Comparison of ENCODE assay signal across 14 cellular contexts in the genomic region with DNA sequence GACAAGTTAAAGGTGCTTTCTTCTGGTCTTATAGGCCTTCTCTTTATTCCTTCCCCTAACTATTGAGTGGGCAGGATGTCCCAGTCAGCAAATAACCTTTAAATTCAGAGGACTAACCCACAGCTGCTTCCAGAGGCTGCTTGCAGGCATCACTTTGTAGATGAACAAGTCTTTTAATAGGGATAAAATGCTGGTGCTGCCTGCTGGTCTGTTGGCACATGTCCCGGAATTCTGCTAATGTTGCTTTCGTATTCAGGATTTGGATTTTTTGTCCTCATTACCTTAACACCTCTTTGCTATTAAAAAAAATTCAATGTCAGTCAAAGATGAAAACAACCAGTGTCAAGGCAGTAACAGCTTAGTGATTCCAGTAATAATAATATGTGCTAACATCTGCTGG.
DNase-seq lines count a peak whose midpoint lies in the region; ATAC-seq lines count a peak whose summit lies in the region.
"Had no signal": no experiment of that assay in that cellular context is flagged by ENCODE, and none has a peak within 500 bp of the region (broad histone marks: within the 10 kb centered on the region; RNA-seq: fewer than 3 reads in every experiment).

No MANE protein-coding gene starts in this region.

- no peaks in the 10 kb centered on the region for H3K27me3 ChIP-seq in right cardiac atrium (ENCODE audit: control insufficient read depth, insufficient read depth)
- H3K27me3 ChIP-seq: BLaER1 treated with 17β-estradiol and CSF1 and Interleukin-3, amounts not matched to agents 10 nM and 100 nM; ovary had no signal

- intact Hi-C loops in right cardiac atrium (cut with DNase I) = no loop called here

- no peak overlapping the region for H3K4me3 ChIP-seq in right cardiac atrium (ENCODE audit: low read length)
- H3K4me3 ChIP-seq: BLaER1 treated with 17β-estradiol and CSF1 and Interleukin-3, amounts not matched to agents 10 nM and 100 nM; ovary had no signal

- WGBS in right cardiac atrium = 7% methylated on average over 2 of the region's 2 CpGs

- peaks cover 3% of the 10 kb centered on the region for H3K4me1 ChIP-seq in right cardiac atrium (ENCODE audit: control insufficient read depth, insufficient read depth, low read length)
- H3K4me1 ChIP-seq: BLaER1 treated with 17β-estradiol and CSF1 and Interleukin-3, amounts not matched to agents 10 nM and 100 nM had no signal

- H3K27ac ChIP-seq in right cardiac atrium (ENCODE audit: low read length) = no peak overlapping the region
- H3K27ac ChIP-seq: BLaER1 treated with 17β-estradiol and CSF1 and Interleukin-3, amounts not matched to agents 10 nM and 100 nM; ovary had no signal

- DNase-seq in COLO829 (ENCODE audit: low spot score) = peak; percentile 17
- peak; percentile 72 for DNase-seq in NCI-H146 (lab: John Stamatoyannopoulos, UW)
- DNase-seq in SHP77 treated with DMSO at 0.1 percent for 48 hours (lab: John Stamatoyannopoulos, UW) = peak; percentile 73
- peak; percentile 22 for DNase-seq in medulla oblongata (ENCODE audit: extremely low spot score)
- no peak for DNase-seq in RKO (ENCODE audit: low spot score)
- DNase-seq in mucosa of gallbladder (ENCODE audit: low spot score) = no peak
- DNase-seq in right cardiac atrium = no peak
- DNase-seq: activated CD8-positive, alpha-beta T cell treated with anti-CD3 and anti-CD28 coated beads for 36 hours; immature natural killer cell; NCI-H526; trophoblast cell had no signal

- ATAC-seq in GM21390 (IDR thresholded peaks at IDR 0.05; ENCODE audit: unreplicated experiment) (no peak), right cardiac atrium (no peak)
- ATAC-seq: activated CD8-positive, alpha-beta T cell treated with anti-CD3 and anti-CD28 coated beads for 36 hours had no signal

- no peaks in the 10 kb centered on the region for H3K9me3 ChIP-seq in right cardiac atrium (ENCODE audit: control insufficient read depth, low read length)

Comparison
In these comparisons a context has a peak if more than half of its experiments do, and no peak if none do; other contexts are left out.
1. DNase-seq: peak in COLO829 (single experiment), NCI-H146 (single experiment), SHP77 treated with DMSO at 0.1 percent for 48 hours (single experiment) and medulla oblongata (single experiment); none in RKO (single experiment), mucosa of gallbladder (single experiment) and right cardiac atrium (0 of 3).